In the genomic region with DNA sequence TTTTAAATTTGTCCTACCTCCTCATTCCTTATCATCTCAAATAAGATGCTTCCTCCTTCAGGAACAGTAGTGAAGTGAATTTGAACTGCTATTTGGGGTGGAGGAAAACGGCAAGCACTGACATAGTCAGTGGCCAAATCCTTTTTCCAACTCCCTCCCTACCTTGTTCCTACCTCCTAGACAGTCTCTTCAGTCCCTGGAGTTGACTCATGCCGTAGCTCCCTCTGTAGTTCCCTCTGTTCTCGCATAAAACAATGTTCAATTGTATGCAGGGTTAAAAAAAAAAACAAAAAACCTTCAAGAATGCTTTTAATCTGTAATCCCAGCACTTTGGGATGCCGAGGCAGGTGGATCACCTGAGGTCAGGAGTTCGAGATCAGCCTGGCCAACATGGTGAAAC, we compare ENCODE assay signal across 9 cellular contexts. TPM values are rescaled to one million over a fixed set of nuclear protein-coding genes. Genes with fewer than 3 reads are reported as not detected.
A peak's percentile ranks its signal among the peaks of the same experiment; 100 is the strongest.
DNase-seq lines count a peak whose midpoint lies in the region; ATAC-seq and TF ChIP-seq lines count a peak whose summit lies in the region.
"Had no signal": no experiment of that assay in that cellular context is flagged by ENCODE, and none has a peak within 500 bp of the region (broad histone marks: within the 10 kb centered on the region; RNA-seq: fewer than 3 reads in every experiment).

No MANE protein-coding gene starts in this region.

- no peak overlapping the region for H3K27ac ChIP-seq in CD8-positive, alpha-beta memory T cell (ENCODE audit: low read depth, low read length)
- no peak overlapping the region for H3K27ac ChIP-seq in coronary artery

- H3K36me3 ChIP-seq in CD8-positive, alpha-beta memory T cell (ENCODE audit: insufficient read depth, low read length): peaks cover 4% of the 10 kb centered on the region
- H3K36me3 ChIP-seq in MG63: peaks cover 32% of the 10 kb centered on the region

- H3K36me3 Mint-ChIP-seq in CD8-positive, alpha-beta memory T cell: peaks cover 4 to 42% (median 17%) of the 10 kb centered on the region in 3 donors
- peaks cover 23% of the 10 kb centered on the region for H3K36me3 Mint-ChIP-seq in neural crest cell (ENCODE audit: low read depth)

- CTCF ChIA-PET in CD8-positive, alpha-beta memory T cell (lab: Charles Lee): no interaction called here

- H3K27me3 Mint-ChIP-seq in CD8-positive, alpha-beta memory T cell: peaks cover 4% of the 10 kb centered on the region in 2 donors
- H3K27me3 Mint-ChIP-seq in neural crest cell (ENCODE audit: low read depth): peaks cover 9% of the 10 kb centered on the region

- peaks cover 39% of the 10 kb centered on the region for H3K4me1 ChIP-seq in CD8-positive, alpha-beta memory T cell (ENCODE audit: insufficient read depth, low read length)

- H3K27ac Mint-ChIP-seq in CD8-positive, alpha-beta memory T cell: peak overlapping the region in 6 of 8 donors; percentile 20 to 94 (median 49)
- no peak overlapping the region for H3K27ac Mint-ChIP-seq in neural crest cell (ENCODE audit: unreplicated experiment)

- no peaks in the 10 kb centered on the region for H3K9me3 Mint-ChIP-seq in CD8-positive, alpha-beta memory T cell
- H3K9me3 Mint-ChIP-seq in neural crest cell: no peaks in the 10 kb centered on the region

- no peak overlapping the region for H3K4me3 ChIP-seq in CD8-positive, alpha-beta memory T cell (ENCODE audit: low read length)
- H3K4me3 ChIP-seq in MG63 (peak overlapping the region; percentile 97), coronary artery (peak overlapping the region; percentile 80)

- no peaks in the 10 kb centered on the region for H3K9me3 ChIP-seq in CD8-positive, alpha-beta memory T cell (ENCODE audit: low read length)
- no peaks in the 10 kb centered on the region for H3K9me3 ChIP-seq in MG63

- TF ChIP-seq CTCF in coronary artery (IDR thresholded peaks at IDR 0.05) (no peak), neural crest cell (conservative IDR thresholded peaks at IDR 0.05) (no peak), GM13976 (IDR thresholded peaks at IDR 0.05; ENCODE audit: borderline replicate concordance, control extremely low read depth, extremely low read depth, insufficient read depth, missing control alignments) (no peak)

- no peaks in the 10 kb centered on the region for H3K27me3 ChIP-seq in CD8-positive, alpha-beta memory T cell (ENCODE audit: insufficient read depth, low read length, poor library complexity, severe bottlenecking)
- no peaks in the 10 kb centered on the region for H3K27me3 ChIP-seq in MG63

- peak overlapping the region; percentile 48 to 83 (median 52) for H3K4me3 Mint-ChIP-seq in CD8-positive, alpha-beta memory T cell
- H3K4me3 Mint-ChIP-seq in neural crest cell: peak overlapping the region; percentile 58

- ATAC-seq in GM19023 (IDR thresholded peaks at IDR 0.05; ENCODE audit: unreplicated experiment): no peak

- in situ Hi-C loops in GM13976 (cut with MboI; ENCODE audit: low sequenced_read_pairs, unreplicated experiment): no loop called here

- peaks cover 58 to 69% (median 67%) of the 10 kb centered on the region in 3 donors for H3K4me1 Mint-ChIP-seq in CD8-positive, alpha-beta memory T cell
- H3K4me1 Mint-ChIP-seq in neural crest cell: peaks cover 53% of the 10 kb centered on the region

- POLR2A ChIA-PET in CD8-positive, alpha-beta memory T cell (lab: Charles Lee): interaction anchor here (0.7 kb wide), 1 partner anchor 18 kb away, joined by 3 read pairs; no protein-coding TSS in a partner anchor

- no peak for DNase-seq in CD8-positive, alpha-beta memory T cell
- DNase-seq in MG63: no peak
- DNase-seq in coronary artery (ENCODE audit: low spot score): no peak
- DNase-seq in neural crest cell (ENCODE audit: low read depth, low spot score): no peak
- no peak for DNase-seq in GM13976 (ENCODE audit: low spot score)
- DNase-seq in NCI-H226: no peak
- DNase-seq in MV-4-11 (lab: John Stamatoyannopoulos, UW): no peak
- DNase-seq: NCI-H446 treated with DMSO at 0.1 percent for 48 hours had no signal

RNA-seq across cellular contexts. Expression of gene UBR1, which starts 1.4 kb away (rescaled TPM):
- total RNA-seq in CD8-positive, alpha-beta memory T cell: 10 to 100 TPM; 28.6 to 29.7 TPM
- 15.4 TPM for polyA plus RNA-seq in CD8-positive, alpha-beta memory T cell
- 12.6 and 16.8 TPM in 2 replicates for total RNA-seq in MG63 (2014; rRNA removed; shearing (Covaris generic); ENCODE audit: low replicate concordance)
- total RNA-seq in neural crest cell: 23.9 and 29.3 TPM in 2 replicates

RNA-seq across cellular contexts. Expression of gene TMEM62, which starts 29.0 kb away (rescaled TPM):
- total RNA-seq in CD8-positive, alpha-beta memory T cell: 10 to 100 TPM; 13.2 to 18.1 TPM
- 11.2 TPM for polyA plus RNA-seq in CD8-positive, alpha-beta memory T cell
- total RNA-seq in MG63 (2014; rRNA removed; shearing (Covaris generic); ENCODE audit: low replicate concordance): 12.2 and 12.8 TPM in 2 replicates
- 15.3 and 15.8 TPM in 2 replicates for total RNA-seq in neural crest cell
